24 cellular contexts compared by ENCODE assay signal in the genomic region with DNA sequence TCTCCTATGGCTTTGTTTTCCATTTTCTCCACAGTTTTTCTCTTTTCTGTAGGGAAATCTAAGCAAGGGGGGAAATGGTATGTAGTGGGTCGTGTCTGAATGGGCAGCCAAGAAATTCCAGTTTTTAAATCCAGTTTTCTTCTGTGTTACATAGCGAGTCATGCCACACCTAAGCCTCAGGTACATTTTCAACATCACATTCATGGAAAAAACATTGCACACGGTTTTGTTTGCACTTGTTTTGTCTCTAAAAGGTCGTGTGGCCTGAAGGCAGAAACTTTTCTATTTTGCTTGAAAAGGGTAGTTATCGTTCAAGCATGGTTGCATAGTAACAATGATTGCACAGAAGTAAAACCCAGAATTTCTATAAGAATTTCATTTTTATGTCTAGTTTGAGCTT.
DNase-seq lines count a peak whose midpoint lies in the region; ATAC-seq and TF ChIP-seq lines count a peak whose summit lies in the region.
"Had no signal": no experiment of that assay in that cellular context is flagged by ENCODE, and none has a peak within 500 bp of the region (broad histone marks: within the 10 kb centered on the region; RNA-seq: fewer than 3 reads in every experiment).

No MANE protein-coding gene starts in this region.

- TF ChIP-seq CTCF in GM23338 (conservative IDR thresholded peaks at IDR 0.05; ENCODE audit: low read depth in 2 of 2) (no peak), PC-9 (conservative IDR thresholded peaks at IDR 0.05) (no peak), esophagus squamous epithelium (IDR thresholded peaks at IDR 0.05) (no peak), left lung (IDR thresholded peaks at IDR 0.05) (no peak)

- CTCF ChIA-PET in PC-9 (lab: Charles Lee) = interaction anchor here (0.6 kb wide), 1 partner anchor 423 kb away, joined by 14 read pairs; no protein-coding TSS in a partner anchor

- BruUV-seq in PC-9 (replicated peaks; lab: Mats Ljungman, UMichigan) = no TSS peak

- H3F3A ChIP-seq in GM23338 (replicated peaks; ENCODE audit: low read depth) (no peaks in the 10 kb centered on the region), PC-9 (ENCODE audit: insufficient read depth, low read depth) (0 out of 2 replicates have a peak, but pooled peaks cover 6% of the 10 kb centered on the region)

- H4K20me1 ChIP-seq in GM23338 (replicated peaks; ENCODE audit: insufficient read depth) = no peaks in the 10 kb centered on the region
- no peaks in the 10 kb centered on the region for H4K20me1 ChIP-seq in PC-9 (ENCODE audit: insufficient read depth)

- no peak overlapping the region for H3K27ac ChIP-seq in GM23338 (ENCODE audit: low read depth)
- H3K27ac ChIP-seq in PC-9 = peak overlapping the region; percentile 5; the same call in 1 of the 2 replicates
- peak overlapping the region in 3 of 4 donors; percentile 37 to 64 (median 48) for H3K27ac ChIP-seq in esophagus squamous epithelium
- H3K27ac ChIP-seq in left lung = no peak overlapping the region
- H3K27ac ChIP-seq: Peyer's patch had no signal

- H2AFZ ChIP-seq in GM23338 (peak overlapping the region; percentile 29; the same call in 1 of the 2 replicates), PC-9 (peak overlapping the region; percentile 24)

- H3K4me1 ChIP-seq in GM23338 (ENCODE audit: insufficient read depth) (peaks cover 5% of the 10 kb centered on the region), PC-9 (replicated peaks; ENCODE audit: insufficient read depth) (peaks cover 32% of the 10 kb centered on the region), esophagus squamous epithelium (peaks cover 0 to 37% (median 0%) of the 10 kb centered on the region in 3 donors), left lung (no peaks in the 10 kb centered on the region)
- H3K4me1 ChIP-seq: BE2C had no signal

- no peak overlapping the region for H3K4me3 Mint-ChIP-seq in GM23338
- H3K4me3 Mint-ChIP-seq: CD14-positive monocyte had no signal

- H3K9me3 ChIP-seq in PC-9 (ENCODE audit: insufficient read depth, low read depth) (no peaks in the 10 kb centered on the region), esophagus squamous epithelium (no peaks in the 10 kb centered on the region), left lung (no peaks in the 10 kb centered on the region)
- H3K9me3 ChIP-seq: BE2C, Peyer's patch, SK-N-SH had no signal

- no peaks in the 10 kb centered on the region for H3K36me3 Mint-ChIP-seq in GM23338 (ENCODE audit: low read depth)
- H3K36me3 Mint-ChIP-seq: CD14-positive monocyte had no signal

- TF ChIP-seq POLR2A in esophagus squamous epithelium (IDR thresholded peaks at IDR 0.05) = no peak

- H3K79me2 ChIP-seq in GM23338 (replicated peaks; ENCODE audit: insufficient read depth) (no peaks in the 10 kb centered on the region), PC-9 (ENCODE audit: low read depth) (no peaks in the 10 kb centered on the region)

- 37 to 58% methylated on average over 5 of the region's 5 CpGs for WGBS in esophagus squamous epithelium, 2 donors

- H3K4me1 Mint-ChIP-seq in GM23338 = peaks cover 9% of the 10 kb centered on the region; the same call in 2 of the 3 replicates
- H3K4me1 Mint-ChIP-seq: CD14-positive monocyte had no signal

- POLR2A ChIA-PET in PC-9 (lab: Charles Lee; ENCODE audit: unreplicated experiment) = no interaction called here

- no peak overlapping the region for H3K27ac Mint-ChIP-seq in GM23338
- H3K27ac Mint-ChIP-seq: CD14-positive monocyte had no signal

- peaks cover 2% of the 10 kb centered on the region for H3K27me3 Mint-ChIP-seq in GM23338 (ENCODE audit: insufficient read depth, low read depth, poor library complexity)

- intact Hi-C loops in PC-9 (cut with micrococcal nuclease; ENCODE audit: unreplicated experiment) (no loop called here), esophagus squamous epithelium (cut with DNase I) (no loop called here), left lung (cut with DNase I) (no loop called here)

- ATAC-seq in GM23338 (no peak), left lung (no peak)

- DNase-seq in GM23338 (ENCODE audit: low spot score) (no peak), PC-9 (peak in 1 of 2 experiments; percentile 58), esophagus squamous epithelium (lab: John Stamatoyannopoulos, UW) (no peak), renal cortical epithelial cell (ENCODE audit: low read depth) (peak; percentile 61), left lung (no peak), CD1c-positive myeloid dendritic cell (ENCODE audit: extremely low spot score) (no peak)
- DNase-seq in stimulated activated CD4-positive, alpha-beta T cell treated with anti-CD3 and anti-CD28 coated beads, Interleukin-4, amount 100 ng/mL, for 4 hours = no peak
- DNase-seq: 8988T, ACHN, BE2C, Calu3, DMS79 treated with DMSO at 0.1 percent for 48 hours, GF-D8, NCI-H1092, NCI-H1417 treated with DMSO at 0.1 percent for 48 hours, NCI-H1694 treated with DMSO at 0.1 percent for 48 hours, NCI-H2081 treated with DMSO at 0.1 percent for 48 hours, NCI-H2171 treated with DMSO at 0.1 percent for 48 hours, NCI-H345, NCI-H524, NCI-H82, Peyer's patch, SK-N-SH had no signal

- no peaks in the 10 kb centered on the region; the same call in 2 of the 3 replicates for H3K9me3 Mint-ChIP-seq in GM23338

- no peaks in the 10 kb centered on the region for H3K36me3 ChIP-seq in GM23338 (ENCODE audit: insufficient read depth)
- no peaks in the 10 kb centered on the region for H3K36me3 ChIP-seq in PC-9 (ENCODE audit: low read depth)
- H3K36me3 ChIP-seq in esophagus squamous epithelium = no peaks in the 10 kb centered on the region
- H3K36me3 ChIP-seq in left lung = no peaks in the 10 kb centered on the region
- H3K36me3 ChIP-seq: BE2C, Peyer's patch had no signal

- H3K27me3 ChIP-seq in GM23338 (ENCODE audit: insufficient read depth) (no peaks in the 10 kb centered on the region), PC-9 (ENCODE audit: insufficient read depth, low read depth) (no peaks in the 10 kb centered on the region), esophagus squamous epithelium (no peaks in the 10 kb centered on the region), left lung (no peaks in the 10 kb centered on the region)
- H3K27me3 ChIP-seq: BE2C, Peyer's patch had no signal

- H3K4me2 ChIP-seq in GM23338 (no peak overlapping the region), PC-9 (peak overlapping the region; percentile 26)
- H3K4me2 ChIP-seq: SK-N-SH had no signal

- no peak overlapping the region for H3K4me3 ChIP-seq in GM23338
- no peak overlapping the region for H3K4me3 ChIP-seq in PC-9
- no peak overlapping the region for H3K4me3 ChIP-seq in esophagus squamous epithelium
- H3K4me3 ChIP-seq in left lung = no peak overlapping the region
- H3K4me3 ChIP-seq: Peyer's patch had no signal

- H3K9me2 ChIP-seq in GM23338 (ENCODE audit: insufficient read depth) = no peaks in the 10 kb centered on the region
- no peaks in the 10 kb centered on the region for H3K9me2 ChIP-seq in PC-9 (ENCODE audit: insufficient read depth)
- H3K9me2 ChIP-seq: SK-N-SH had no signal

TF ChIP-seq in GM23338, 12 proteins besides CTCF, POLR2A, EP300 and RAD21 (continues in another document):
- TF ChIP-seq STAT1 (IDR thresholded peaks at IDR 0.05; ENCODE audit: unreplicated experiment) = no peak
- TF ChIP-seq, protein P1, sequence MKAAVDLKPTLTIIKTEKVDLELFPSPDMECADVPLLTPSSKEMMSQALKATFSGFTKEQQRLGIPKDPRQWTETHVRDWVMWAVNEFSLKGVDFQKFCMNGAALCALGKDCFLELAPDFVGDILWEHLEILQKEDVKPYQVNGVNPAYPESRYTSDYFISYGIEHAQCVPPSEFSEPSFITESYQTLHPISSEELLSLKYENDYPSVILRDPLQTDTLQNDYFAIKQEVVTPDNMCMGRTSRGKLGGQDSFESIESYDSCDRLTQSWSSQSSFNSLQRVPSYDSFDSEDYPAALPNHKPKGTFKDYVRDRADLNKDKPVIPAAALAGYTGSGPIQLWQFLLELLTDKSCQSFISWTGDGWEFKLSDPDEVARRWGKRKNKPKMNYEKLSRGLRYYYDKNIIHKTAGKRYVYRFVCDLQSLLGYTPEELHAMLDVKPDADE (IDR thresholded peaks at IDR 0.05) = no peak

Comparison
In these comparisons a context has a peak if more than half of its experiments do, and no peak if none do; other contexts are left out.
1. H3K27ac ChIP-seq: peak in PC-9 (single experiment) and esophagus squamous epithelium (3 of 4); none in GM23338 (single experiment) and left lung (0 of 2).